Comparison of ENCODE assay signal across 3 cellular contexts in the genomic region with DNA sequence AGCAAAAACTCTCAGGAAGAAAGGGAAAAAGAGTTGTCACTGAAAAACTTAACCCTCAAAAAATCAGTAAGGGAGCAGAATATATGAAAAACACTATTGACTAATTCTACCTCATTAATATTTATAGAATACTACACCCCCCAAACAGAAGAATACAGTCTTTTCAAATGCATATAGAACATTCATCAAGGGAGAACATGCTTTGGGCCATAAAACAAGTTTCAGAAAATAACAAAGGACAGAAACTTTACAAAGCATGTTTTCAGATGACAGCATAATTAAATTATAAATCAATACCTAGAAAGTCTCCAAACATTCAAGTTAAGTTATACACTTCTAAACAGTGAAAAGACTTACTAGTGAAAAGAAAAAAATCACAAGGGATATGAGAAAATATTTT.
"Had no signal": no experiment of that assay in that cellular context is flagged by ENCODE, and none has a peak within 500 bp of the region (broad histone marks: within the 10 kb centered on the region; RNA-seq: fewer than 3 reads in every experiment).

No MANE protein-coding gene starts in this region.

- DNase-seq: IMR-90, KBM-7, KG1 had no signal
